8 cellular contexts compared by ENCODE assay signal in genomic region chr20:53914861-53915458, GRCh38.
DNase-seq lines count a peak whose midpoint lies in the region; ATAC-seq, FAIRE-seq and TF ChIP-seq lines count a peak whose summit lies in the region.

No MANE protein-coding gene starts in this region.

- H3K27ac ChIP-seq in right cardiac atrium (ENCODE audit: low read length) = peak overlapping the region; percentile 83

- TF ChIP-seq POLR2A in GM12891 (IDR thresholded peaks at IDR 0.05; ENCODE audit: low read depth, low read length) = no peak

- H3K27me3 ChIP-seq in right cardiac atrium (ENCODE audit: control insufficient read depth, insufficient read depth) (no peaks in the 10 kb centered on the region), skeletal muscle satellite cell (ENCODE audit: control insufficient read depth, insufficient read depth, low read length) (no peaks in the 10 kb centered on the region)

- intact Hi-C loops in right cardiac atrium (cut with DNase I) = loop anchor here in 3 of 4 donors (5.0 to 10.0 kb wide), 4 partner anchors 50 to 340 kb away; no protein-coding TSS in a partner anchor

- H3K27ac Mint-ChIP-seq in activated CD4-positive, alpha-beta memory T cell treated with anti-CD3 and anti-CD28 coated beads, Interleukin-2, amount 10 ng/mL, durations not matched to agents 7 days and 5 days = peak overlapping the region; percentile 64

- no peaks in the 10 kb centered on the region for H3K36me3 ChIP-seq in skeletal muscle satellite cell (ENCODE audit: insufficient read depth, low read length)

- H3K9me3 ChIP-seq in right cardiac atrium (ENCODE audit: control insufficient read depth, low read length) = no peaks in the 10 kb centered on the region
- H3K9me3 ChIP-seq in skeletal muscle satellite cell (replicated peaks; ENCODE audit: low read length) = no peaks in the 10 kb centered on the region

- H3K4me1 ChIP-seq in right cardiac atrium (ENCODE audit: control insufficient read depth, insufficient read depth, low read length) (peaks cover 9% of the 10 kb centered on the region), skeletal muscle satellite cell (ENCODE audit: control insufficient read depth, insufficient read depth, low read length) (peaks cover 49% of the 10 kb centered on the region)

- peaks cover 39% of the 10 kb centered on the region for H3K4me1 Mint-ChIP-seq in activated CD4-positive, alpha-beta memory T cell treated with anti-CD3 and anti-CD28 coated beads, Interleukin-2, amount 10 ng/mL, durations not matched to agents 7 days and 5 days

- ATAC-seq in right cardiac atrium = peak in 1 of 2 donors; percentile 2
- no peak for ATAC-seq in GM21576 (IDR thresholded peaks at IDR 0.05; ENCODE audit: unreplicated experiment)

- H3K9ac ChIP-seq in skeletal muscle satellite cell (ENCODE audit: low read depth, low read length) = peak overlapping the region; percentile 91

- CTCF ChIA-PET in activated CD4-positive, alpha-beta memory T cell treated with anti-CD3 and anti-CD28 coated beads, Interleukin-2, amount 10 ng/mL, durations not matched to agents 7 days and 5 days (lab: Charles Lee) = interaction anchor here (0.5 to 6.6 kb wide), 37 partner anchors 13 to 337 kb away, joined by 3 to 100 read pairs (median 6); no protein-coding TSS in a partner anchor

- H3K4me3 ChIP-seq in right cardiac atrium (ENCODE audit: low read length) (peak overlapping the region; percentile 60), skeletal muscle satellite cell (ENCODE audit: low read length) (peak overlapping the region; percentile 74)

- H3K36me3 Mint-ChIP-seq in activated CD4-positive, alpha-beta memory T cell treated with anti-CD3 and anti-CD28 coated beads, Interleukin-2, amount 10 ng/mL, durations not matched to agents 7 days and 5 days (ENCODE audit: low read depth) = no peaks in the 10 kb centered on the region

- DNase-seq in NCI-H1694 treated with DMSO at 0.1 percent for 48 hours (lab: John Stamatoyannopoulos, UW) (peak; percentile 35), NCI-H1694 (lab: John Stamatoyannopoulos, UW) (no peak), right cardiac atrium (no peak), NK-92 (lab: John Stamatoyannopoulos, UW; ENCODE audit: unreplicated experiment) (no peak), GM12891 (ENCODE audit: insufficient read length, low spot score) (no peak)
- no peak for DNase-seq in activated CD4-positive, alpha-beta memory T cell treated with anti-CD3 and anti-CD28 coated beads, Interleukin-2, amount 10 ng/mL, durations not matched to agents 7 days and 5 days

- WGBS in right cardiac atrium = 20% methylated on average over 8 of the region's 8 CpGs

- H3K4me2 ChIP-seq in skeletal muscle satellite cell (ENCODE audit: low read length) = peak overlapping the region; percentile 91

- peak overlapping the region; percentile 86 for H3K4me3 Mint-ChIP-seq in activated CD4-positive, alpha-beta memory T cell treated with anti-CD3 and anti-CD28 coated beads, Interleukin-2, amount 10 ng/mL, durations not matched to agents 7 days and 5 days

- H3K27me3 Mint-ChIP-seq in activated CD4-positive, alpha-beta memory T cell treated with anti-CD3 and anti-CD28 coated beads, Interleukin-2, amount 10 ng/mL, durations not matched to agents 7 days and 5 days = no peaks in the 10 kb centered on the region

- H3K9me3 Mint-ChIP-seq in activated CD4-positive, alpha-beta memory T cell treated with anti-CD3 and anti-CD28 coated beads, Interleukin-2, amount 10 ng/mL, durations not matched to agents 7 days and 5 days = no peaks in the 10 kb centered on the region

- no peak for FAIRE-seq in GM12891 (lab: Jason Lieb, UNC)

- POLR2A ChIA-PET in activated CD4-positive, alpha-beta memory T cell treated with anti-CD3 and anti-CD28 coated beads, Interleukin-2, amount 10 ng/mL, durations not matched to agents 7 days and 5 days (lab: Charles Lee) = interaction anchor here (0.8 to 4.8 kb wide), 13 partner anchors 8 to 334 kb away, joined by 3 to 43 read pairs (median 7); no protein-coding TSS in a partner anchor

TF ChIP-seq in GM12891, 5 proteins besides CTCF, POLR2A, EP300 and RAD21:
- TF ChIP-seq POLR2AphosphoS5 (IDR thresholded peaks at IDR 0.05; ENCODE audit: low read depth, low read length) (no peak), PAX5 (IDR thresholded peaks at IDR 0.05; ENCODE audit: insufficient read depth, low read length, severe bottlenecking) (no peak), POU2F2 (IDR thresholded peaks at IDR 0.05; ENCODE audit: low read depth, low read length) (no peak), SPI1 (IDR thresholded peaks at IDR 0.05; ENCODE audit: low read depth, low read length) (no peak), TAF1 (IDR thresholded peaks at IDR 0.05; ENCODE audit: low read depth, low read length) (no peak)
